ENCODE assay signal across 14 cellular contexts in the genomic region with DNA sequence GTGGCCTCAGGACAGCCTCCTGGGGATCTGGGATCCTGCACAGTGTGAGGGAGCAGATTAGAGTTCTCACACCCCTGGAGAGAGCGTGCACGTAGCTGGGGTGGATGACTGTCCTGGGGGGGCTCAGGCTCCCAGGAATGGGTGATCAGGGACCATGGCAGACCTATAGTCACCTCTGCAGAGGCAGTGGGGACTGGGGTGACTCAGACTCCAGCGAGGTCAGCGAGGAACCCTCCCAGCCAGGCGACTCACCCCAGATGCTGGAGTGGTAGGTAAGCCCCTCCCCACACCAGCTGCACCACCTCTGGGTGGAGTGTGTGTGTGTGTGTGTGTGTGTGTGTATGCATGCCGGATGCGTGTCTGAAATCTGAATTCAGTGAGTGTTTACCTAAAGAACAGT. TPM values are rescaled to one million over a fixed set of nuclear protein-coding genes. Genes with fewer than 3 reads are reported as not detected.
DNase-seq lines count a peak whose midpoint lies in the region; ATAC-seq, FAIRE-seq and TF ChIP-seq lines count a peak whose summit lies in the region.
"Had no signal": no experiment of that assay in that cellular context is flagged by ENCODE, and none has a peak within 500 bp of the region (broad histone marks: within the 10 kb centered on the region; RNA-seq: fewer than 3 reads in every experiment).

No MANE protein-coding gene starts in this region.

- no peaks in the 10 kb centered on the region for H3K4me1 ChIP-seq in mammary epithelial cell (ENCODE audit: insufficient read depth, low read length)
- no peaks in the 10 kb centered on the region for H3K4me1 ChIP-seq in breast epithelium
- peaks cover 0 to 3% (median 0%) of the 10 kb centered on the region in 4 donors for H3K4me1 ChIP-seq in transverse colon
- H3K4me1 ChIP-seq: parathyroid adenoma had no signal

- no peak overlapping the region for H3K27ac Mint-ChIP-seq in WTC11
- peak overlapping the region in 1 of 2 donors; percentile 13 for H3K27ac Mint-ChIP-seq in stimulated activated naive CD8-positive, alpha-beta T cell treated with anti-CD3 and anti-CD28 coated beads, Interleukin-15, amount 100 ng/mL, for 72 hours
- H3K27ac Mint-ChIP-seq: CD4-positive, alpha-beta T cell had no signal

- H3K79me2 ChIP-seq in mammary epithelial cell (ENCODE audit: insufficient read depth, low read length): no peaks in the 10 kb centered on the region
- H3K79me2 ChIP-seq: parathyroid adenoma had no signal

- no peaks in the 10 kb centered on the region for H3K36me3 ChIP-seq in mammary epithelial cell (ENCODE audit: insufficient read depth, low read length)
- H3K36me3 ChIP-seq in breast epithelium: no peaks in the 10 kb centered on the region
- no peaks in the 10 kb centered on the region for H3K36me3 ChIP-seq in transverse colon
- H3K36me3 ChIP-seq: thoracic aorta had no signal

- no peaks in the 10 kb centered on the region for H3K36me3 Mint-ChIP-seq in WTC11

- intact Hi-C loops in mammary epithelial cell (cut with micrococcal nuclease) (loop anchor here (10.0 kb wide), 1 partner anchor 241 kb away; no protein-coding TSS in a partner anchor), breast epithelium (cut with DNase I; ENCODE audit: low total_unique reads) (no loop called here), transverse colon (cut with DNase I; ENCODE audit: low total_unique reads) (no loop called here)

- ATAC-seq in WTC11: peak; percentile 43; the same call in 1 of the 2 replicates
- ATAC-seq in stimulated activated naive CD8-positive, alpha-beta T cell treated with anti-CD3 and anti-CD28 coated beads, Interleukin-15, amount 100 ng/mL, for 72 hours: peak; percentile 64
- no peak for ATAC-seq in HG02610 (IDR thresholded peaks at IDR 0.05; ENCODE audit: unreplicated experiment)
- ATAC-seq: GM12878 had no signal

- no peak overlapping the region for H3K27ac ChIP-seq in mammary epithelial cell (ENCODE audit: insufficient read depth, low read depth, low read length)
- no peak overlapping the region for H3K27ac ChIP-seq in breast epithelium
- no peak overlapping the region for H3K27ac ChIP-seq in transverse colon
- H3K27ac ChIP-seq: parathyroid adenoma, RWPE1, thoracic aorta had no signal

- no TSS peak for BruUV-seq in mammary epithelial cell (replicated peaks; lab: Mats Ljungman, UMichigan)

- H3K27me3 Mint-ChIP-seq in WTC11 (ENCODE audit: low read depth): no peaks in the 10 kb centered on the region
- H3K27me3 Mint-ChIP-seq in stimulated activated naive CD8-positive, alpha-beta T cell treated with anti-CD3 and anti-CD28 coated beads, Interleukin-15, amount 100 ng/mL, for 72 hours: peaks cover 9% of the 10 kb centered on the region
- H3K27me3 Mint-ChIP-seq: CD4-positive, alpha-beta T cell had no signal

- H4K20me1 ChIP-seq in mammary epithelial cell (ENCODE audit: insufficient read depth, low read length): no peaks in the 10 kb centered on the region

- DNase-seq in mammary epithelial cell (peak; percentile 35), breast epithelium (ENCODE audit: low spot score in 2 of 2) (no peak), HTR-8/SVneo (ENCODE audit: insufficient read length, low spot score) (no peak), WTC11 (ENCODE audit: low spot score) (no peak), transverse colon (no peak), GM12892 (ENCODE audit: insufficient read length) (no peak)
- DNase-seq in stimulated activated naive CD8-positive, alpha-beta T cell treated with anti-CD3 and anti-CD28 coated beads, Interleukin-15, amount 100 ng/mL, for 72 hours: no peak
- DNase-seq: CD4-positive, alpha-beta T cell had no signal

- H3K27me3 ChIP-seq in mammary epithelial cell (ENCODE audit: insufficient read depth, low read length) (no peaks in the 10 kb centered on the region), breast epithelium (peaks cover 0 to 19% of the 10 kb centered on the region in 2 donors), transverse colon (peaks cover 31% of the 10 kb centered on the region)

- TF ChIP-seq CTCF in mammary epithelial cell (conservative IDR thresholded peaks at IDR 0.05 in 1 of 2, IDR thresholded peaks at IDR 0.05 in 1 of 2; ENCODE audit: extremely low read depth in 1 of 2, insufficient read depth in 1 of 2, low read depth in 1 of 2, low read length in 2 of 2): no peak
- TF ChIP-seq CTCF in breast epithelium (IDR thresholded peaks at IDR 0.05): no peak
- no peak for TF ChIP-seq CTCF in WTC11 (IDR thresholded peaks at IDR 0.05)
- no peak for TF ChIP-seq CTCF in transverse colon (IDR thresholded peaks at IDR 0.05)

- dilution Hi-C loops in mammary epithelial cell (cut with HindIII; ENCODE audit: low sequenced_read_pairs): no loop called here

- POLR2A ChIA-PET in WTC11 (lab: Charles Lee): no interaction called here

- no peak overlapping the region for H3K9ac ChIP-seq in mammary epithelial cell (ENCODE audit: insufficient read depth, low read length)
- H3K9ac ChIP-seq: parathyroid adenoma had no signal

- no peak for TF ChIP-seq EP300 in transverse colon (IDR thresholded peaks at IDR 0.05; ENCODE audit: low read depth)

- 51% methylated on average over 7 of the region's 7 CpGs for WGBS in mammary epithelial cell (ENCODE audit: low coverage, missing lambda C conversion rate)
- 77% methylated on average over 5 of the region's 7 CpGs; no CpG with 5 or more reads in 1 of the 2 donors for WGBS in transverse colon (ENCODE audit: low coverage in 1 of 2), 2 donors

- peaks cover 4% of the 10 kb centered on the region; the same call in 1 of the 2 replicates for H3K9me3 Mint-ChIP-seq in WTC11
- peaks cover 0 to 4% of the 10 kb centered on the region in 2 donors for H3K9me3 Mint-ChIP-seq in stimulated activated naive CD8-positive, alpha-beta T cell treated with anti-CD3 and anti-CD28 coated beads, Interleukin-15, amount 100 ng/mL, for 72 hours
- H3K9me3 Mint-ChIP-seq: CD4-positive, alpha-beta T cell had no signal

- in situ Hi-C loops in mammary epithelial cell (cut with MboI; ENCODE audit: low sequenced_read_pairs in 2 of 2): no loop called here
- in situ Hi-C loops in transverse colon (cut with MboI; ENCODE audit: low pct_ligation_motif_present in 1 of 4, low pct_unique_long_range_greater_than_20kb in 1 of 4, low sequenced_read_pairs in 3 of 4): loop anchor here in 1 of 4 donors (5.0 kb wide), 1 partner anchor 338 kb away; no protein-coding TSS in a partner anchor

- H2AFZ ChIP-seq in mammary epithelial cell (ENCODE audit: low read depth, low read length): no peak overlapping the region
- H2AFZ ChIP-seq: parathyroid adenoma had no signal

- peak; percentile 90 for FAIRE-seq in HTR-8/SVneo (lab: Jason Lieb, UNC)
- no peak for FAIRE-seq in GM12892 (lab: Jason Lieb, UNC)
- FAIRE-seq: GM12878 had no signal

- no peak overlapping the region for H3K4me3 Mint-ChIP-seq in WTC11
- H3K4me3 Mint-ChIP-seq in stimulated activated naive CD8-positive, alpha-beta T cell treated with anti-CD3 and anti-CD28 coated beads, Interleukin-15, amount 100 ng/mL, for 72 hours: no peak overlapping the region
- H3K4me3 Mint-ChIP-seq: CD4-positive, alpha-beta T cell had no signal

- peaks cover 8% of the 10 kb centered on the region for H3K4me1 Mint-ChIP-seq in WTC11
- peaks cover 16% of the 10 kb centered on the region for H3K4me1 Mint-ChIP-seq in stimulated activated naive CD8-positive, alpha-beta T cell treated with anti-CD3 and anti-CD28 coated beads, Interleukin-15, amount 100 ng/mL, for 72 hours

- H3K9me3 ChIP-seq in mammary epithelial cell (replicated peaks; ENCODE audit: insufficient read depth, low read length) (no peaks in the 10 kb centered on the region), breast epithelium (no peaks in the 10 kb centered on the region), transverse colon (no peaks in the 10 kb centered on the region)
- H3K9me3 ChIP-seq: thoracic aorta had no signal

- no peak for TF ChIP-seq POLR2A in breast epithelium (IDR thresholded peaks at IDR 0.05)
- no peak for TF ChIP-seq POLR2A in transverse colon (IDR thresholded peaks at IDR 0.05)
- TF ChIP-seq POLR2A in GM12892 (IDR thresholded peaks at IDR 0.05; ENCODE audit: low read depth, low read length): no peak

- H3K4me2 ChIP-seq in mammary epithelial cell (ENCODE audit: insufficient read depth, low read depth, low read length): no peak overlapping the region

- CTCF ChIA-PET in mammary epithelial cell (lab: Charles Lee; ENCODE audit: low non-redundant PET) (no interaction called here), WTC11 (lab: Charles Lee) (interaction anchor here (0.8 kb wide), 1 partner anchor 651 kb away, joined by 5 read pairs; no protein-coding TSS in a partner anchor)

- H3K4me3 ChIP-seq in mammary epithelial cell (replicated peaks in 1 of 3; ENCODE audit: insufficient read depth in 1 of 3, low read depth in 2 of 3, low read length in 3 of 3) (no peak overlapping the region), breast epithelium (no peak overlapping the region), transverse colon (no peak overlapping the region)
- H3K4me3 ChIP-seq: GM12878, thoracic aorta had no signal

TF ChIP-seq in WTC11, 78 proteins besides CTCF, POLR2A, EP300 and RAD21:
- no peak for TF ChIP-seq RORB (CRISPR knock-in tag; IDR thresholded peaks at IDR 0.05)
- TF ChIP-seq, protein P1, sequence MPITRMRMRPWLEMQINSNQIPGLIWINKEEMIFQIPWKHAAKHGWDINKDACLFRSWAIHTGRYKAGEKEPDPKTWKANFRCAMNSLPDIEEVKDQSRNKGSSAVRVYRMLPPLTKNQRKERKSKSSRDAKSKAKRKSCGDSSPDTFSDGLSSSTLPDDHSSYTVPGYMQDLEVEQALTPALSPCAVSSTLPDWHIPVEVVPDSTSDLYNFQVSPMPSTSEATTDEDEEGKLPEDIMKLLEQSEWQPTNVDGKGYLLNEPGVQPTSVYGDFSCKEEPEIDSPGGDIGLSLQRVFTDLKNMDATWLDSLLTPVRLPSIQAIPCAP (CRISPR knock-in tag; IDR thresholded peaks at IDR 0.05): no peak
- TF ChIP-seq, protein P2, sequence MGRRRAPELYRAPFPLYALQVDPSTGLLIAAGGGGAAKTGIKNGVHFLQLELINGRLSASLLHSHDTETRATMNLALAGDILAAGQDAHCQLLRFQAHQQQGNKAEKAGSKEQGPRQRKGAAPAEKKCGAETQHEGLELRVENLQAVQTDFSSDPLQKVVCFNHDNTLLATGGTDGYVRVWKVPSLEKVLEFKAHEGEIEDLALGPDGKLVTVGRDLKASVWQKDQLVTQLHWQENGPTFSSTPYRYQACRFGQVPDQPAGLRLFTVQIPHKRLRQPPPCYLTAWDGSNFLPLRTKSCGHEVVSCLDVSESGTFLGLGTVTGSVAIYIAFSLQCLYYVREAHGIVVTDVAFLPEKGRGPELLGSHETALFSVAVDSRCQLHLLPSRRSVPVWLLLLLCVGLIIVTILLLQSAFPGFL (CRISPR knock-in tag; IDR thresholded peaks at IDR 0.05; ENCODE audit: borderline replicate concordance): no peak

RNA-seq across cellular contexts. Expression of a gene that starts 17.3 kb away (rescaled TPM):
- not detected for total RNA-seq in mammary epithelial cell
- polyA plus RNA-seq in mammary epithelial cell: not detected
- polyA minus RNA-seq in mammary epithelial cell: not detected
- total RNA-seq in breast epithelium: not detected
- not detected in 3 replicates for total RNA-seq in WTC11 (2021)
- not detected for total RNA-seq in transverse colon
- not detected for polyA plus RNA-seq in GM12892 (2012; ENCODE audit: missing spikeins)
- total RNA-seq: CD4-positive, alpha-beta T cell; glomerular endothelial cell; thoracic aorta had no signal
